Comparison of ENCODE assay signal across 21 cellular contexts in genomic region chr3:58508437-58508836, GRCh38. TPM values are rescaled to one million over a fixed set of nuclear protein-coding genes. Genes with fewer than 3 reads are reported as not detected.
"Had no signal": no experiment of that assay in that cellular context is flagged by ENCODE, and none has a peak within 500 bp of the region (broad histone marks: within the 10 kb centered on the region; RNA-seq: fewer than 3 reads in every experiment).

No MANE protein-coding gene starts in this region.

- H3K4me3 ChIP-seq: MG63, SJSA1, SK-N-MC had no signal

- DNase-seq: Karpas-422, KG1, MG63, NCI-H1092, NCI-H1105 treated with DMSO at 0.1 percent for 48 hours, NCI-H1417 treated with DMSO at 0.1 percent for 48 hours, NCI-H146, NCI-H1694 treated with DMSO at 0.1 percent for 48 hours, NCI-H1930, NCI-H2081, NCI-H2107, NCI-H345, NCI-H446 treated with DMSO at 0.1 percent for 48 hours, NCI-H510A treated with DMSO at 0.1 percent for 48 hours, NCI-H526, Right ventricle myocardium superior, RPMI8226, SIG-M5 had no signal

- H3K36me3 ChIP-seq: SJSA1 had no signal

- H3K4me1 ChIP-seq: SJSA1 had no signal

- H3K9me3 ChIP-seq: MG63, SJSA1 had no signal

- H3K27me3 ChIP-seq: MG63, SJSA1 had no signal

RNA-seq across cellular contexts. Expression of gene ACOX2, which starts 28.6 kb away (rescaled TPM):
- total RNA-seq: HT-29 had no signal
